7 cellular contexts compared by ENCODE assay signal in genomic region chrX:2184089-2184488, GRCh38.
"Had no signal": no experiment of that assay in that cellular context is flagged by ENCODE, and none has a peak within 500 bp of the region (broad histone marks: within the 10 kb centered on the region; RNA-seq: fewer than 3 reads in every experiment).

No MANE protein-coding gene starts in this region.

- H3K9ac ChIP-seq: KMS-11 had no signal

- H3K4me3 Mint-ChIP-seq: GM23338, IgD-negative memory B cell had no signal

- H3K27ac Mint-ChIP-seq: GM23338, IgD-negative memory B cell had no signal

- FAIRE-seq: HTR-8/SVneo had no signal

- H2AFZ ChIP-seq: GM23338 had no signal

- H3K4me3 ChIP-seq: GM23338, HAP-1 had no signal

- H3K36me3 ChIP-seq: HAP-1 had no signal

- DNase-seq: H7, KBM-7 had no signal

- H3K4me1 Mint-ChIP-seq: IgD-negative memory B cell had no signal

- H3K36me3 Mint-ChIP-seq: IgD-negative memory B cell had no signal

- H3K27ac ChIP-seq: KMS-11 had no signal

- ATAC-seq: GM23338 had no signal

- H3K27me3 Mint-ChIP-seq: IgD-negative memory B cell had no signal

- H3K9me3 ChIP-seq: HAP-1 had no signal

- H3K4me2 ChIP-seq: KMS-11 had no signal

- H3K4me1 ChIP-seq: HAP-1 had no signal
